8 cellular contexts compared by ENCODE assay signal in genomic region chr2:240136013-240136670, GRCh38. TPM values are rescaled to one million over a fixed set of nuclear protein-coding genes. Genes with fewer than 3 reads are reported as not detected.
DNase-seq lines count a peak whose midpoint lies in the region; ATAC-seq, FAIRE-seq and TF ChIP-seq lines count a peak whose summit lies in the region.

Gene COPS9, minus strand, starts transcription at chr2:240136305. Its CDS starts 21 bp downstream, at chr2:240136284.

- intact Hi-C loops in activated B cell treated with CpG ODN at 0.5 μM for 24 hours (cut with micrococcal nuclease) = loop anchor here (1.0 to 10.0 kb wide), 6 partner anchors 111 to 1749 kb away; partner anchors contain the start of genes GPC1, HDAC4, NDUFA10 and STK25

- H3K79me2 ChIP-seq in ACC112 (ENCODE audit: control insufficient read depth, insufficient read depth, low read length, unreplicated experiment) = peaks cover 26% of the 10 kb centered on the region

- peak; percentile 92 for DNase-seq in NCI-H2227 (lab: John Stamatoyannopoulos, UW; ENCODE audit: unreplicated experiment)
- peak; percentile 87 for DNase-seq in activated B cell treated with CpG ODN at 0.5 μM for 24 hours
- DNase-seq in bronchial epithelial cell (ENCODE audit: low read depth) = peak; percentile 55
- peak; percentile 83 for DNase-seq in inferior parietal cortex (ENCODE audit: extremely low spot score)
- peak; percentile 54 for DNase-seq in smooth muscle cell of the brain vasculature (ENCODE audit: low read depth, low spot score)

- H3K36me3 Mint-ChIP-seq in activated B cell treated with CpG ODN at 0.5 μM for 24 hours (ENCODE audit: low read depth) = peaks cover 28% of the 10 kb centered on the region

- no peak within 1 kb of the TSS for H3K27ac ChIP-seq in ACC112 (ENCODE audit: low read depth, low read length)

- POLR2A ChIA-PET in activated B cell treated with CpG ODN at 0.5 μM for 24 hours (lab: Charles Lee) = no interaction called here

- peak within 1 kb of the TSS; percentile 56 for H3K27ac Mint-ChIP-seq in activated B cell treated with CpG ODN at 0.5 μM for 24 hours

- peaks cover 7% of the 10 kb centered on the region for H3K4me1 ChIP-seq in ACC112 (ENCODE audit: control insufficient read depth, insufficient read depth, low read length, unreplicated experiment)

- H3K9me3 Mint-ChIP-seq in activated B cell treated with CpG ODN at 0.5 μM for 24 hours = no peaks in the 10 kb centered on the region

- H3K27me3 ChIP-seq in ACC112 (ENCODE audit: insufficient read depth, low read length) (peaks cover 5% of the 10 kb centered on the region; the same call in 1 of the 2 replicates), bronchial epithelial cell (ENCODE audit: control insufficient read depth, insufficient read depth, low read length) (no peaks in the 10 kb centered on the region)

- ATAC-seq in GM18867 (IDR thresholded peaks at IDR 0.05; ENCODE audit: unreplicated experiment) (peak; percentile 97), HG03103 (IDR thresholded peaks at IDR 0.05; ENCODE audit: low read depth, unreplicated experiment) (peak; percentile 90), activated B cell treated with CpG ODN at 0.5 μM for 24 hours (ENCODE audit: low read depth) (peak; percentile 94)

- H3K27me3 Mint-ChIP-seq in activated B cell treated with CpG ODN at 0.5 μM for 24 hours = peaks cover 5% of the 10 kb centered on the region

- H2AFZ ChIP-seq in ACC112 (ENCODE audit: low read length, unreplicated experiment) = peak within 1 kb of the TSS; percentile 85

- no peak for TF ChIP-seq CTCF in activated B cell treated with CpG ODN at 0.5 μM for 24 hours (IDR thresholded peaks at IDR 0.05)
- no peak for TF ChIP-seq CTCF in bronchial epithelial cell (IDR thresholded peaks at IDR 0.05; ENCODE audit: insufficient read depth, low read length, severe bottlenecking)

- peak within 1 kb of the TSS; percentile 88 for H3K4me3 Mint-ChIP-seq in activated B cell treated with CpG ODN at 0.5 μM for 24 hours

- peaks cover 27% of the 10 kb centered on the region for H3K4me1 Mint-ChIP-seq in activated B cell treated with CpG ODN at 0.5 μM for 24 hours

- H3K36me3 ChIP-seq in ACC112 (ENCODE audit: insufficient read depth, low read length) = peaks cover 9% of the 10 kb centered on the region
- H3K36me3 ChIP-seq in bronchial epithelial cell (ENCODE audit: control insufficient read depth, insufficient read depth, low read length) = peaks cover 19% of the 10 kb centered on the region

- H3K4me3 ChIP-seq in ACC112 (ENCODE audit: low read depth, low read length) = peak within 1 kb of the TSS; percentile 97
- peak within 1 kb of the TSS; percentile 62 for H3K4me3 ChIP-seq in bronchial epithelial cell (ENCODE audit: low read depth, low read length)

- CTCF ChIA-PET in activated B cell treated with CpG ODN at 0.5 μM for 24 hours (lab: Charles Lee) = no interaction called here

- FAIRE-seq in bronchial epithelial cell (lab: Jason Lieb, UNC) = no peak

RNA-seq across cellular contexts. Expression of gene COPS9, which starts in this region (rescaled TPM):
- total RNA-seq in activated B cell treated with CpG ODN at 0.5 μM for 24 hours (78.6 and 81.1 TPM in 2 replicates), bronchial epithelial cell (35.0 and 79.2 TPM in 2 replicates)
